Comparison of ENCODE assay signal across 17 cellular contexts in genomic region chr10:87804939-87805569, GRCh38.
"Had no signal": no experiment of that assay in that cellular context is flagged by ENCODE, and none has a peak within 500 bp of the region (broad histone marks: within the 10 kb centered on the region; RNA-seq: fewer than 3 reads in every experiment).

No MANE protein-coding gene starts in this region.

- H3K4me1 ChIP-seq: pancreas, testis had no signal

- H3K4me3 ChIP-seq: esophagus squamous epithelium, pancreas, testis had no signal

- H3K27ac ChIP-seq: esophagus squamous epithelium, pancreas, testis had no signal

- FAIRE-seq: pancreas had no signal

- H3K36me3 ChIP-seq: pancreas had no signal

- H3K9me3 ChIP-seq: pancreas, testis had no signal

- DNase-seq: activated B cell treated with CpG ODN at 0.5 μM for 24 hours; activated CD4-positive, alpha-beta T cell treated with anti-CD3 and anti-CD28 coated beads, Interleukin-2, amount 10 ng/mL, durations not matched to agents 7 days and 5 days; activated naive CD4-positive, alpha-beta T cell; activated T-cell treated with anti-CD3 and anti-CD28 coated beads, Interleukin-2, amount 50 U/mL, for 4 hours; central memory CD4-positive, alpha-beta T cell; esophagus squamous epithelium; foreskin melanocyte; head of caudate nucleus; nephron progenitor cell; pancreas; retina; stimulated activated CD4-positive, alpha-beta T cell treated with anti-CD3 and anti-CD28 coated beads, Interleukin-15, amount 100 ng/mL, for 24 hours; stimulated activated CD4-positive, alpha-beta T cell treated with anti-CD3 and anti-CD28 coated beads, Interleukin-4, amount 100 ng/mL, for 24 hours; testis had no signal

- H3K27me3 ChIP-seq: esophagus squamous epithelium, pancreas, testis had no signal

- H3K27ac Mint-ChIP-seq: activated B cell treated with CpG ODN at 0.5 μM for 24 hours; activated CD4-positive, alpha-beta T cell treated with anti-CD3 and anti-CD28 coated beads, Interleukin-2, amount 10 ng/mL, durations not matched to agents 7 days and 5 days; memory B cell; nephron progenitor cell; stimulated activated naive CD8-positive, alpha-beta T cell treated with anti-CD3 and anti-CD28 coated beads, Interleukin-15, Interleukin-2, amounts not matched to agents 100 ng/mL and 50 ng/mL, for 24 hours; T-helper 1 cell treated with Interleukin-12 subunit alpha and Interleukin-12 subunit beta and Interleukin-4 antibody, amounts not matched to agents 30 μg/mL and 1 μg/mL, for 36 hours had no signal

- H3K4me3 Mint-ChIP-seq: activated B cell treated with CpG ODN at 0.5 μM for 24 hours; activated CD4-positive, alpha-beta T cell treated with anti-CD3 and anti-CD28 coated beads, Interleukin-2, amount 10 ng/mL, durations not matched to agents 7 days and 5 days; activated T-cell treated with anti-CD3 and anti-CD28 coated beads, Interleukin-2, amount 50 U/mL, for 4 hours; memory B cell; nephron progenitor cell; stimulated activated naive CD8-positive, alpha-beta T cell treated with anti-CD3 and anti-CD28 coated beads, Interleukin-15, Interleukin-2, amounts not matched to agents 100 ng/mL and 50 ng/mL, for 24 hours; T-helper 1 cell treated with Interleukin-12 subunit alpha and Interleukin-12 subunit beta and Interleukin-4 antibody, amounts not matched to agents 30 μg/mL and 1 μg/mL, for 36 hours had no signal

- H3K4me1 Mint-ChIP-seq: nephron progenitor cell had no signal

- H3K27me3 Mint-ChIP-seq: activated B cell treated with CpG ODN at 0.5 μM for 24 hours; activated CD4-positive, alpha-beta T cell treated with anti-CD3 and anti-CD28 coated beads, Interleukin-2, amount 10 ng/mL, durations not matched to agents 7 days and 5 days; memory B cell; stimulated activated naive CD8-positive, alpha-beta T cell treated with anti-CD3 and anti-CD28 coated beads, Interleukin-15, Interleukin-2, amounts not matched to agents 100 ng/mL and 50 ng/mL, for 24 hours had no signal
